Comparison of ENCODE assay signal across 7 cellular contexts in genomic region chr14:77641534-77642341, GRCh38. TPM values are rescaled to one million over a fixed set of nuclear protein-coding genes. Genes with fewer than 3 reads are reported as not detected.
A peak's percentile ranks its signal among the peaks of the same experiment; 100 is the strongest.
DNase-seq lines count a peak whose midpoint lies in the region; ATAC-seq and TF ChIP-seq lines count a peak whose summit lies in the region.

No MANE protein-coding gene starts in this region.

- intact Hi-C loops in prostate gland (cut with DNase I) = no loop called here

- no peak for ATAC-seq in HG02852 (IDR thresholded peaks at IDR 0.05; ENCODE audit: unreplicated experiment)

- H3K9me3 ChIP-seq in prostate gland = no peaks in the 10 kb centered on the region
- H3K9me3 ChIP-seq in tibial nerve = peaks cover 0 to 4% (median 0%) of the 10 kb centered on the region in 4 donors

- H3K4me3 ChIP-seq in fibroblast of the aortic adventitia (ENCODE audit: low read depth, low read length) (peak overlapping the region; percentile 53), prostate gland (peak overlapping the region; percentile 31 to 38), tibial nerve (peak overlapping the region; percentile 38 to 63 (median 44))

- DNase-seq in GM19238 (ENCODE audit: insufficient read length, low spot score) = peak; percentile 56
- DNase-seq in NOMO-1 treated with DMSO at 0.1 percent for 48 hours (lab: John Stamatoyannopoulos, UW; ENCODE audit: unreplicated experiment) = peak; percentile 87
- peak; percentile 40 to 42 for DNase-seq in activated T-helper 1 cell treated with anti-CD3 and anti-CD28 coated beads, Interleukin-2, amount 50 U/mL, for 16 hours (ENCODE audit: low read depth in 1 of 2, low spot score in 1 of 2)
- peak; percentile 76 for DNase-seq in fibroblast of the aortic adventitia (ENCODE audit: low read depth)
- peak; percentile 53 for DNase-seq in prostate gland (ENCODE audit: low spot score)
- DNase-seq in tibial nerve (ENCODE audit: low spot score in 2 of 2) = peak; percentile 68 to 74

- H3K36me3 ChIP-seq in prostate gland (no peaks in the 10 kb centered on the region), tibial nerve (no peaks in the 10 kb centered on the region)

- no peaks in the 10 kb centered on the region for H3K27me3 ChIP-seq in prostate gland (replicated peaks; ENCODE audit: insufficient read depth)
- H3K27me3 ChIP-seq in tibial nerve = no peaks in the 10 kb centered on the region

- TF ChIP-seq EP300 in tibial nerve (IDR thresholded peaks at IDR 0.05) = peak in 1 of 2 donors; percentile 51

- TF ChIP-seq CTCF in fibroblast of the aortic adventitia (IDR thresholded peaks at IDR 0.05; ENCODE audit: insufficient read depth, low read length) (no peak), prostate gland (IDR thresholded peaks at IDR 0.05) (no peak), tibial nerve (IDR thresholded peaks at IDR 0.05) (no peak)

- H3K4me1 ChIP-seq in prostate gland (replicated peaks) (no peaks in the 10 kb centered on the region), tibial nerve (peaks cover 0 to 17% (median 3%) of the 10 kb centered on the region in 4 donors)

- H3K27ac ChIP-seq in prostate gland = peak overlapping the region; percentile 49 to 67
- peak overlapping the region; percentile 71 to 94 (median 84) for H3K27ac ChIP-seq in tibial nerve

- 22% methylated on average over 47 of the region's 47 CpGs for WGBS in prostate gland
- WGBS in tibial nerve, 2 donors = 1 to 14% methylated on average over 46 to 47 of the region's 47 CpGs

- TF ChIP-seq POLR2A in prostate gland (IDR thresholded peaks at IDR 0.05) = no peak
- no peak for TF ChIP-seq POLR2A in tibial nerve (IDR thresholded peaks at IDR 0.05)

RNA-seq across cellular contexts. Expression of gene SPTLC2, which starts 25.3 kb away (rescaled TPM):
- total RNA-seq in fibroblast of the aortic adventitia (ENCODE audit: low replicate concordance) = 36.7 and 60.0 TPM in 2 replicates
- 10 to 100 TPM; 20.0 to 24.5 TPM for total RNA-seq in prostate gland
- total RNA-seq in tibial nerve = 10 to 100 TPM; 25.5 to 45.2 (median 29.7) TPM
